Comparison of ENCODE assay signal across 1 cellular context in genomic region chr2:143110759-143111428, GRCh38.
TF ChIP-seq lines count a peak whose summit lies in the region.

No MANE protein-coding gene starts in this region.

TF ChIP-seq in H1, 55 proteins besides CTCF, POLR2A, EP300 and RAD21:
- TF ChIP-seq USF2 (IDR thresholded peaks at IDR 0.05; ENCODE audit: low read length) (no peak), KDM5A (IDR thresholded peaks at IDR 0.05; ENCODE audit: low read length) (no peak), CEBPB (IDR thresholded peaks at IDR 0.05; ENCODE audit: low read depth, low read length) (no peak), ASH2L (IDR thresholded peaks at IDR 0.05; ENCODE audit: low read length) (no peak), YY1 (IDR thresholded peaks at IDR 0.05; ENCODE audit: low read depth, low read length) (0 out of 2 replicates have a peak, but pooled peaks have one; percentile 28), NRF1 (IDR thresholded peaks at IDR 0.05; ENCODE audit: low read depth, low read length) (no peak)
